ENCODE assay signal across 8 cellular contexts in genomic region chr6:118705799-118706481, GRCh38. TPM values are rescaled to one million over a fixed set of nuclear protein-coding genes. Genes with fewer than 3 reads are reported as not detected.
A peak's percentile ranks its signal among the peaks of the same experiment; 100 is the strongest.
DNase-seq lines count a peak whose midpoint lies in the region; ATAC-seq and TF ChIP-seq lines count a peak whose summit lies in the region.

No MANE protein-coding gene starts in this region.

- H3K9ac ChIP-seq in ES-I3 (ENCODE audit: low read depth, low read length) = peak overlapping the region; percentile 14; the same call in 1 of the 2 replicates

- ATAC-seq in GM21360 (IDR thresholded peaks at IDR 0.05; ENCODE audit: unreplicated experiment) = peak; percentile 39
- ATAC-seq in HG03571 (IDR thresholded peaks at IDR 0.05; ENCODE audit: unreplicated experiment) = peak; percentile 38
- ATAC-seq in upper lobe of right lung = peak; percentile 43

- H3K36me3 Mint-ChIP-seq in activated naive CD8-positive, alpha-beta T cell treated with anti-CD3 and anti-CD28 coated beads for 36 hours = peaks cover 57% of the 10 kb centered on the region

- peaks cover 36% of the 10 kb centered on the region for H3K4me1 ChIP-seq in ES-I3 (ENCODE audit: insufficient read depth, low read length)
- H3K4me1 ChIP-seq in upper lobe of right lung = peaks cover 17% of the 10 kb centered on the region

- peak overlapping the region; percentile 22 for H3K4me3 ChIP-seq in upper lobe of right lung

- H3K4me1 Mint-ChIP-seq in activated naive CD8-positive, alpha-beta T cell treated with anti-CD3 and anti-CD28 coated beads for 36 hours = peaks cover 66% of the 10 kb centered on the region

- no peaks in the 10 kb centered on the region for H3K9me3 ChIP-seq in ES-I3 (ENCODE audit: control insufficient read depth, insufficient read depth, low read length)
- no peaks in the 10 kb centered on the region for H3K9me3 ChIP-seq in upper lobe of right lung

- H3K27ac ChIP-seq in upper lobe of right lung = peak overlapping the region; percentile 34

- H3K9me3 Mint-ChIP-seq in activated naive CD8-positive, alpha-beta T cell treated with anti-CD3 and anti-CD28 coated beads for 36 hours = peaks cover 11% of the 10 kb centered on the region

- no peaks in the 10 kb centered on the region for H3K27me3 Mint-ChIP-seq in activated naive CD8-positive, alpha-beta T cell treated with anti-CD3 and anti-CD28 coated beads for 36 hours

- intact Hi-C loops in upper lobe of right lung (cut with DNase I) = no loop called here

- H3K27ac Mint-ChIP-seq in activated naive CD8-positive, alpha-beta T cell treated with anti-CD3 and anti-CD28 coated beads for 36 hours = peak overlapping the region; percentile 90

- DNase-seq in activated naive CD8-positive, alpha-beta T cell treated with anti-CD3 and anti-CD28 coated beads for 36 hours = peak; percentile 36
- DNase-seq in islet precursor cell (peak; percentile 79), upper lobe of right lung (no peak), 8988T (no peak), DMS79 treated with DMSO at 0.1 percent for 48 hours (lab: John Stamatoyannopoulos, UW) (no peak)

- peak overlapping the region; percentile 79 for H3K4me3 Mint-ChIP-seq in activated naive CD8-positive, alpha-beta T cell treated with anti-CD3 and anti-CD28 coated beads for 36 hours

- H3K27me3 ChIP-seq in upper lobe of right lung = no peaks in the 10 kb centered on the region

- no peak for TF ChIP-seq CTCF in upper lobe of right lung (IDR thresholded peaks at IDR 0.05)

- H3K36me3 ChIP-seq in ES-I3 (ENCODE audit: insufficient read depth, low read length) = no peaks in the 10 kb centered on the region
- no peaks in the 10 kb centered on the region for H3K36me3 ChIP-seq in upper lobe of right lung

RNA-seq across cellular contexts. Expression of gene CEP85L, which starts 54.5 kb away (rescaled TPM):
- total RNA-seq in activated naive CD8-positive, alpha-beta T cell treated with anti-CD3 and anti-CD28 coated beads for 36 hours = 10 to 100 TPM; 34.7 to 41.9 TPM
- 10.5 TPM for total RNA-seq in upper lobe of right lung

Comparison
In these comparisons a context has a peak if more than half of its experiments do, and no peak if none do; other contexts are left out.
1. DNase-seq: peak in activated naive CD8-positive, alpha-beta T cell treated with anti-CD3 and anti-CD28 coated beads for 36 hours (single experiment) and islet precursor cell (single experiment); none in upper lobe of right lung (single experiment), 8988T (single experiment) and DMS79 treated with DMSO at 0.1 percent for 48 hours (single experiment).
2. Peak in every context shown above with its lines, with median percentiles within 50 percentile points of each other: ATAC-seq.